In genomic region chrX:43003939-43004338, GRCh38 we compare ENCODE assay signal across 23 cellular contexts.
DNase-seq lines count a peak whose midpoint lies in the region; ATAC-seq, FAIRE-seq and TF ChIP-seq lines count a peak whose summit lies in the region.
"Had no signal": no experiment of that assay in that cellular context is flagged by ENCODE, and none has a peak within 500 bp of the region (broad histone marks: within the 10 kb centered on the region; RNA-seq: fewer than 3 reads in every experiment).

No MANE protein-coding gene starts in this region.

- H2AFZ ChIP-seq in astrocyte (ENCODE audit: low read depth, low read length) = no peak overlapping the region

- H3K79me2 ChIP-seq in astrocyte (ENCODE audit: insufficient read depth, low read length) = no peaks in the 10 kb centered on the region

- H3K36me3 ChIP-seq in CD4-positive, CD25-positive, alpha-beta regulatory T cell (ENCODE audit: control insufficient read depth, insufficient read depth, low read length) = no peaks in the 10 kb centered on the region
- H3K36me3 ChIP-seq in astrocyte (ENCODE audit: insufficient read depth, low read length) = no peaks in the 10 kb centered on the region
- H3K36me3 ChIP-seq in right lobe of liver = no peaks in the 10 kb centered on the region
- H3K36me3 ChIP-seq: brain microvascular endothelial cell had no signal

- ATAC-seq in CD4-positive, CD25-positive, alpha-beta regulatory T cell (ENCODE audit: low read depth in 2 of 2) = no peak
- peak; percentile 29 for ATAC-seq in GM19023 (IDR thresholded peaks at IDR 0.05; ENCODE audit: unreplicated experiment)
- peak; percentile 9 for ATAC-seq in HG03571 (IDR thresholded peaks at IDR 0.05; ENCODE audit: unreplicated experiment)
- ATAC-seq in CD4-positive, alpha-beta T cell (ENCODE audit: poor library complexity) = no peak
- no peak for ATAC-seq in right lobe of liver
- ATAC-seq in left cardiac atrium = no peak
- ATAC-seq: activated CD4-positive, alpha-beta T cell treated with anti-CD3 and anti-CD28 coated beads for 36 hours had no signal

- H4K20me1 ChIP-seq in astrocyte (ENCODE audit: insufficient read depth, low read length) = no peaks in the 10 kb centered on the region

- H3K9me3 ChIP-seq in CD4-positive, CD25-positive, alpha-beta regulatory T cell (ENCODE audit: control insufficient read depth in 2 of 2, low read length in 2 of 2) = no peaks in the 10 kb centered on the region
- H3K9me3 ChIP-seq in astrocyte (ENCODE audit: insufficient read depth, low read depth, low read length) (no peaks in the 10 kb centered on the region), right lobe of liver (no peaks in the 10 kb centered on the region)
- H3K9me3 ChIP-seq in CD4-positive, alpha-beta T cell (ENCODE audit: control insufficient read depth, low read length) = no peaks in the 10 kb centered on the region

- H3K36me3 Mint-ChIP-seq in CD4-positive, CD25-positive, alpha-beta regulatory T cell = peaks cover 5% of the 10 kb centered on the region
- no peaks in the 10 kb centered on the region for H3K36me3 Mint-ChIP-seq in astrocyte (ENCODE audit: low read depth, unreplicated experiment)
- no peaks in the 10 kb centered on the region for H3K36me3 Mint-ChIP-seq in CD4-positive, alpha-beta T cell (ENCODE audit: low read depth)
- H3K36me3 Mint-ChIP-seq: type B pancreatic cell had no signal

- peak in 1 of 3 donors; percentile 41 for DNase-seq in CD4-positive, CD25-positive, alpha-beta regulatory T cell
- no peak for DNase-seq in astrocyte (ENCODE audit: low read depth)
- DNase-seq in CD4-positive, alpha-beta T cell = no peak
- no peak for DNase-seq in stimulated activated CD4-positive, alpha-beta T cell treated with anti-CD3 and anti-CD28 coated beads, Interleukin-4, amount 100 ng/mL, for 1 hour
- no peak for DNase-seq in right lobe of liver
- DNase-seq in left cardiac atrium = no peak
- DNase-seq: activated CD4-positive, alpha-beta T cell treated with anti-CD3 and anti-CD28 coated beads for 36 hours; activated T-cell treated with anti-CD3 and anti-CD28 coated beads, Interleukin-2, amount 50 U/mL, for 24 hours; brain microvascular endothelial cell; DMS53; effector CD4-positive, alpha-beta T cell; GOT3; IMR-90; mammary epithelial cell; NCI-H1417; NCI-H2081 treated with DMSO at 0.1 percent for 48 hours; NCI-H774; T-helper 1 cell had no signal

- POLR2A ChIA-PET in CD4-positive, alpha-beta T cell (lab: Charles Lee) = no interaction called here

- no peak overlapping the region for H3K27ac ChIP-seq in CD4-positive, CD25-positive, alpha-beta regulatory T cell (ENCODE audit: insufficient read depth, low read length, poor library complexity, severe bottlenecking)
- no peak overlapping the region for H3K27ac ChIP-seq in astrocyte (ENCODE audit: low read depth, low read length)
- no peak overlapping the region for H3K27ac ChIP-seq in CD4-positive, alpha-beta T cell (ENCODE audit: low read depth, low read length)
- H3K27ac ChIP-seq in right lobe of liver = no peak overlapping the region
- H3K27ac ChIP-seq: brain microvascular endothelial cell had no signal

- peaks cover 0 to 23% (median 8%) of the 10 kb centered on the region in 4 donors for H3K4me1 Mint-ChIP-seq in CD4-positive, CD25-positive, alpha-beta regulatory T cell
- H3K4me1 Mint-ChIP-seq in astrocyte (ENCODE audit: low read depth, unreplicated experiment) = no peaks in the 10 kb centered on the region
- no peaks in the 10 kb centered on the region for H3K4me1 Mint-ChIP-seq in CD4-positive, alpha-beta T cell (ENCODE audit: low read depth)

- H3K27me3 ChIP-seq in CD4-positive, CD25-positive, alpha-beta regulatory T cell (ENCODE audit: control insufficient read depth, insufficient read depth, low read length) = no peaks in the 10 kb centered on the region
- H3K27me3 ChIP-seq in astrocyte (ENCODE audit: insufficient read depth, low read length) = no peaks in the 10 kb centered on the region
- H3K27me3 ChIP-seq in CD4-positive, alpha-beta T cell (ENCODE audit: control insufficient read depth, insufficient read depth, low read length) = no peaks in the 10 kb centered on the region
- H3K27me3 ChIP-seq in right lobe of liver = no peaks in the 10 kb centered on the region
- H3K27me3 ChIP-seq: brain microvascular endothelial cell had no signal

- H3K27ac Mint-ChIP-seq in CD4-positive, CD25-positive, alpha-beta regulatory T cell = peak overlapping the region in 1 of 3 donors; percentile 57
- no peak overlapping the region for H3K27ac Mint-ChIP-seq in astrocyte (ENCODE audit: unreplicated experiment)
- no peak overlapping the region for H3K27ac Mint-ChIP-seq in CD4-positive, alpha-beta T cell
- H3K27ac Mint-ChIP-seq: activated CD4-positive, alpha-beta T cell treated with anti-CD3 and anti-CD28 coated beads for 36 hours; activated T-cell treated with anti-CD3 and anti-CD28 coated beads, Interleukin-2, amount 50 U/mL, for 24 hours; type B pancreatic cell had no signal

- CTCF ChIA-PET in CD4-positive, alpha-beta T cell (lab: Charles Lee) = interaction anchor here (0.7 kb wide), 1 partner anchor 12 kb away, joined by 3 read pairs; no protein-coding TSS in a partner anchor

- no peaks in the 10 kb centered on the region for H3K4me1 ChIP-seq in CD4-positive, CD25-positive, alpha-beta regulatory T cell (ENCODE audit: control insufficient read depth, insufficient read depth, low read length, poor library complexity, severe bottlenecking)
- no peaks in the 10 kb centered on the region for H3K4me1 ChIP-seq in astrocyte (ENCODE audit: insufficient read depth, low read length)
- no peaks in the 10 kb centered on the region for H3K4me1 ChIP-seq in right lobe of liver

- H3K4me2 ChIP-seq in astrocyte (ENCODE audit: low read length) = no peak overlapping the region

- TF ChIP-seq CTCF in astrocyte (IDR thresholded peaks at IDR 0.05; ENCODE audit: insufficient read depth, low read depth, low read length) = no peak
- no peak for TF ChIP-seq CTCF in CD4-positive, alpha-beta T cell (IDR thresholded peaks at IDR 0.05)
- TF ChIP-seq CTCF in right lobe of liver (IDR thresholded peaks at IDR 0.05) = no peak

- intact Hi-C loops in CD4-positive, alpha-beta T cell (cut with DNase I, micrococcal nuclease) = no loop called here
- intact Hi-C loops in right lobe of liver (cut with DNase I) (no loop called here), left cardiac atrium (cut with DNase I) (no loop called here)

- WGBS in right lobe of liver (ENCODE audit: insufficient coverage, low coverage, low lambda C conversion rate, missing lambda C conversion rate) = 85% methylated on average over 2 of the region's 2 CpGs

- H3K9me3 Mint-ChIP-seq in CD4-positive, CD25-positive, alpha-beta regulatory T cell = peaks cover 0 to 2% (median 0%) of the 10 kb centered on the region in 7 donors
- no peaks in the 10 kb centered on the region for H3K9me3 Mint-ChIP-seq in astrocyte (ENCODE audit: unreplicated experiment)
- H3K9me3 Mint-ChIP-seq in CD4-positive, alpha-beta T cell = no peaks in the 10 kb centered on the region

- H3K27me3 Mint-ChIP-seq in CD4-positive, CD25-positive, alpha-beta regulatory T cell = no peaks in the 10 kb centered on the region
- no peaks in the 10 kb centered on the region for H3K27me3 Mint-ChIP-seq in astrocyte (ENCODE audit: low read depth, unreplicated experiment)
- no peaks in the 10 kb centered on the region for H3K27me3 Mint-ChIP-seq in CD4-positive, alpha-beta T cell
- H3K27me3 Mint-ChIP-seq: activated CD4-positive, alpha-beta T cell treated with anti-CD3 and anti-CD28 coated beads for 36 hours; activated T-cell treated with anti-CD3 and anti-CD28 coated beads, Interleukin-2, amount 50 U/mL, for 24 hours; type B pancreatic cell had no signal

- peak; percentile 52 for FAIRE-seq in astrocyte (lab: Jason Lieb, UNC)
- FAIRE-seq: RCC 7860, TTC549 had no signal

- H3K4me3 ChIP-seq in CD4-positive, CD25-positive, alpha-beta regulatory T cell (ENCODE audit: low read depth, low read length) = peak overlapping the region; percentile 19
- H3K4me3 ChIP-seq in astrocyte (ENCODE audit: insufficient read depth, low read depth, low read length) = no peak overlapping the region
- H3K4me3 ChIP-seq in right lobe of liver = no peak overlapping the region

- TF ChIP-seq POLR2A in right lobe of liver (IDR thresholded peaks at IDR 0.05) = no peak

- no peak overlapping the region for H3K9ac ChIP-seq in astrocyte (ENCODE audit: low read length)

- H3K4me3 Mint-ChIP-seq in CD4-positive, CD25-positive, alpha-beta regulatory T cell = no peak overlapping the region
- H3K4me3 Mint-ChIP-seq in astrocyte (ENCODE audit: unreplicated experiment) = no peak overlapping the region
- H3K4me3 Mint-ChIP-seq in CD4-positive, alpha-beta T cell = no peak overlapping the region
- H3K4me3 Mint-ChIP-seq: activated CD4-positive, alpha-beta T cell treated with anti-CD3 and anti-CD28 coated beads for 36 hours; activated T-cell treated with anti-CD3 and anti-CD28 coated beads, Interleukin-2, amount 50 U/mL, for 24 hours; type B pancreatic cell had no signal

Comparison
In these comparisons a context has a peak if more than half of its experiments do, and no peak if none do; other contexts are left out.
1. ATAC-seq: peak in GM19023 (single experiment) and HG03571 (single experiment); none in CD4-positive, CD25-positive, alpha-beta regulatory T cell (0 of 2), CD4-positive, alpha-beta T cell (single experiment), right lobe of liver (0 of 4) and left cardiac atrium (0 of 2).